ENCODE assay signal across 8 cellular contexts in the genomic region with DNA sequence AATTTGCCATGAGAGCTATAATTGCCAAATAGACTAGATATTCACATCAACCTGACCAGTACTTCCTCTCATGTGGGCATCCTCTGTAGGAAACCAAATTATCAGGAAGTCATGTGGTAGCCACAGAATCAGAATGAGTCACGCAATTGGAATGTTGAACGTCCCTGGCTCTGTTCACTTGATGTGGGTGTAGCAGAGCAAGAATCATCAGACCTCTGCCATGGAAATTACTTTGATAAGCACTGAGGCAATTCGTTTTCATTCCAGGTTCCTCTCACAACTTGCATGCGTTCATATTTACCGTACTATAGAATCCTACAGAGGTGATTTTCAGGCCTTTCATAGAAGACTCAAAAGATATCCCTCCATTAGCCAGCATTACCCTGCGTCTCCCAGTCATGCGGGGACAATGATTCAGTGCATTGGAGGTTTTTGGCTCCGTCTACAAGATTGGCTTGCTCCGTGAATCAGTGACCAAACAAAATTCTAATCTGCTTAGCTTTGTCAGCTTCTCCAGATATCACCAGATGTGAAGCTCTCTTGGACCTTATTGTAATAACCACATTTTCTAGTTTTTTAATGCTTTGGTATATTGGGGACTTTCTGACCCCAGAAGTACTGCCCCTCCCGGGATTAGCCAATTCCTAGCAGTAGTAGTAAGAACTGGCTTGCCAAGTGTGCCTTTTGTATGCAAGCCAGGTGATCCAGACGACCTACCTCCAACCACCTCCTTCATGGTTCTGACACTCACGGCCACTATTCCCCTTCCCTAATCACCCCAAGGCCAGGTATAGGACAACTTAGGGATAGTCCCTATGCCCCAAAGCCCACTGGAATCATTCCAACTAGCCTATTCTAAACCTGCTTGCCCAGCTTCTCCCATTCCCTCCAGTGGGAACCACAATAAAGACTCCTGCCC.
A peak's percentile ranks its signal among the peaks of the same experiment; 100 is the strongest.
DNase-seq lines count a peak whose midpoint lies in the region; ATAC-seq, FAIRE-seq and TF ChIP-seq lines count a peak whose summit lies in the region.

No MANE protein-coding gene starts in this region.

- no peaks in the 10 kb centered on the region for H3K36me3 Mint-ChIP-seq in T-helper 2 cell treated with Interferon-gamma antibody and Interleukin-4, amounts not matched to agents 5 μg/mL and 100 μg/mL, for 36 hours (ENCODE audit: low read depth)

- H3K9me3 ChIP-seq in NT2/D1 (ENCODE audit: insufficient read depth, low read length): no peaks in the 10 kb centered on the region
- no peaks in the 10 kb centered on the region for H3K9me3 ChIP-seq in endothelial cell of umbilical vein (replicated peaks; ENCODE audit: control insufficient read depth, insufficient read depth, low read length)

- no peaks in the 10 kb centered on the region for H4K20me1 ChIP-seq in endothelial cell of umbilical vein (replicated peaks; ENCODE audit: control insufficient read depth, extremely low read depth, insufficient read depth, low read length)

- H3K79me2 ChIP-seq in endothelial cell of umbilical vein (ENCODE audit: control insufficient read depth, insufficient read depth, low read length): no peaks in the 10 kb centered on the region

- H3K9ac ChIP-seq in NT2/D1 (ENCODE audit: insufficient read length, low read depth): no peak overlapping the region
- peak overlapping the region; percentile 64 for H3K9ac ChIP-seq in endothelial cell of umbilical vein (replicated peaks; ENCODE audit: extremely low read depth, insufficient read depth, low read length)

- dilution Hi-C loops in endothelial cell of umbilical vein (cut with MboI; ENCODE audit: extremely low pct_ligation_motif_present, low sequenced_read_pairs): no loop called here

- H3K4me1 Mint-ChIP-seq in T-helper 2 cell treated with Interferon-gamma antibody and Interleukin-4, amounts not matched to agents 5 μg/mL and 100 μg/mL, for 36 hours (ENCODE audit: low read depth): peaks cover 8% of the 10 kb centered on the region

- H3K36me3 ChIP-seq in H7 (replicated peaks; ENCODE audit: control insufficient read depth, insufficient read depth, low read length): no peaks in the 10 kb centered on the region
- no peaks in the 10 kb centered on the region for H3K36me3 ChIP-seq in NT2/D1 (ENCODE audit: insufficient read depth, insufficient read length, low read length)
- H3K36me3 ChIP-seq in endothelial cell of umbilical vein (ENCODE audit: control insufficient read depth in 2 of 2, extremely low read depth in 1 of 2, insufficient read depth in 2 of 2, low read length in 2 of 2): no peaks in the 10 kb centered on the region

- H3K27ac Mint-ChIP-seq in T-helper 2 cell treated with Interferon-gamma antibody and Interleukin-4, amounts not matched to agents 5 μg/mL and 100 μg/mL, for 36 hours: no peak overlapping the region

- H3K4me1 ChIP-seq in NT2/D1 (ENCODE audit: insufficient read depth, insufficient read length) (no peaks in the 10 kb centered on the region), endothelial cell of umbilical vein (ENCODE audit: control insufficient read depth, extremely low read depth, insufficient read depth, low read length) (peaks cover 18% of the 10 kb centered on the region)

- H3K4me2 ChIP-seq in endothelial cell of umbilical vein (ENCODE audit: insufficient read depth, low read length): peak overlapping the region; percentile 90

- CTCF ChIA-PET in endothelial cell of umbilical vein (lab: Charles Lee): interaction anchor here (0.8 to 3.5 kb wide), 8 partner anchors 11 to 244 kb away, joined by 3 to 22 read pairs (median 4); partner anchors contain the start of gene SRGAP1

- H3K4me3 ChIP-seq in H7 (ENCODE audit: insufficient read depth, low read depth, low read length) (no peak overlapping the region), NT2/D1 (ENCODE audit: insufficient read length, low read depth) (no peak overlapping the region), endothelial cell of umbilical vein (replicated peaks in 1 of 3; ENCODE audit: insufficient read depth in 1 of 3, low read depth in 1 of 3, low read length in 3 of 3) (peak overlapping the region in 2 of 3 experiments; percentile 7 to 52)

- FAIRE-seq in endothelial cell of umbilical vein (lab: Jason Lieb, UNC): peak; percentile 99

- peak overlapping the region; percentile 71 for H3K27ac ChIP-seq in endothelial cell of umbilical vein (ENCODE audit: insufficient read depth, low read depth, low read length)

- TSS peak; percentile 87 for BruUV-seq in endothelial cell of umbilical vein (replicated peaks; lab: Mats Ljungman, UMichigan)

- no peak for TF ChIP-seq CTCF in endothelial cell of umbilical vein (IDR thresholded peaks at IDR 0.05; ENCODE audit: extremely low read depth in 1 of 2, insufficient read depth in 1 of 2, low read depth in 1 of 2, low read length in 2 of 2)

- H2AFZ ChIP-seq in endothelial cell of umbilical vein (ENCODE audit: low read depth, low read length): peak overlapping the region; percentile 75

- intact Hi-C loops in endothelial cell of umbilical vein (cut with micrococcal nuclease): loop anchor here (1.0 kb wide), 4 partner anchors 93 to 244 kb away; partner anchors contain the start of genes KICS2 and SRGAP1

- DNase-seq in H7 (peak; percentile 26), NT2/D1 (ENCODE audit: low read depth, low spot score) (peak; percentile 65), endothelial cell of umbilical vein (ENCODE audit: low read depth, low spot score) (peak; percentile 92), midbrain (lab: John Stamatoyannopoulos, UW) (peak; percentile 31), OCI-M2 (lab: John Stamatoyannopoulos, UW; ENCODE audit: unreplicated experiment) (no peak)
- no peak for DNase-seq in T-helper 2 cell treated with Interferon-gamma antibody and Interleukin-4, amounts not matched to agents 5 μg/mL and 100 μg/mL, for 36 hours (ENCODE audit: low spot score)

- no peaks in the 10 kb centered on the region for H3K9me1 ChIP-seq in endothelial cell of umbilical vein (replicated peaks; ENCODE audit: control insufficient read depth, extremely low read depth, insufficient read depth, low read length)

- POLR2A ChIA-PET in endothelial cell of umbilical vein (lab: Charles Lee): interaction anchor here (0.7 kb wide), 1 partner anchor 245 kb away, joined by 3 read pairs; no protein-coding TSS in a partner anchor

- peaks cover 2% of the 10 kb centered on the region for H3K27me3 Mint-ChIP-seq in T-helper 2 cell treated with Interferon-gamma antibody and Interleukin-4, amounts not matched to agents 5 μg/mL and 100 μg/mL, for 36 hours (ENCODE audit: low read depth)

- ATAC-seq in HG03097 (IDR thresholded peaks at IDR 0.05; ENCODE audit: low FRiP score, unreplicated experiment) (no peak), HG02763 (IDR thresholded peaks at IDR 0.05; ENCODE audit: unreplicated experiment) (no peak)

- H3K4me3 Mint-ChIP-seq in T-helper 2 cell treated with Interferon-gamma antibody and Interleukin-4, amounts not matched to agents 5 μg/mL and 100 μg/mL, for 36 hours: no peak overlapping the region

- no peaks in the 10 kb centered on the region for H3K27me3 ChIP-seq in H7 (ENCODE audit: control insufficient read depth, insufficient read depth, low read length)
- H3K27me3 ChIP-seq in NT2/D1 (ENCODE audit: insufficient read depth, insufficient read length): no peaks in the 10 kb centered on the region
- H3K27me3 ChIP-seq in endothelial cell of umbilical vein (ENCODE audit: control insufficient read depth in 2 of 2, insufficient read depth in 2 of 2, low read length in 2 of 2): no peaks in the 10 kb centered on the region

- H3K9me3 Mint-ChIP-seq in T-helper 2 cell treated with Interferon-gamma antibody and Interleukin-4, amounts not matched to agents 5 μg/mL and 100 μg/mL, for 36 hours: no peaks in the 10 kb centered on the region

- peak; percentile 73 for TF ChIP-seq POLR2A in endothelial cell of umbilical vein (IDR thresholded peaks at IDR 0.05; ENCODE audit: low read depth, low read length)

TF ChIP-seq in endothelial cell of umbilical vein, 7 proteins besides CTCF, POLR2A, EP300 and RAD21:
- no peak for TF ChIP-seq GATA2 (IDR thresholded peaks at IDR 0.05; ENCODE audit: insufficient read depth, insufficient read length, low read depth, low read length)
- TF ChIP-seq JUN (IDR thresholded peaks at IDR 0.05; ENCODE audit: borderline replicate concordance, insufficient read depth, insufficient read length, low read depth): peak; percentile 97
- TF ChIP-seq MYC (IDR thresholded peaks at IDR 0.05; ENCODE audit: low read depth, low read length): no peak
- peak; percentile 87 for TF ChIP-seq POLR2AphosphoS5 (IDR thresholded peaks at IDR 0.05; ENCODE audit: insufficient read depth, low read depth, low read length)
- TF ChIP-seq FOS (IDR thresholded peaks at IDR 0.05; ENCODE audit: borderline replicate concordance, insufficient read depth, low read length): peak; percentile 89
- TF ChIP-seq EZH2 (IDR thresholded peaks at IDR 0.05; ENCODE audit: borderline replicate concordance, low read depth, low read length, severe bottlenecking): no peak
- TF ChIP-seq MAX (IDR thresholded peaks at IDR 0.05; ENCODE audit: insufficient read depth, insufficient read length): no peak
TF ChIP-seq in endothelial cell of umbilical vein: peak in this region for 3.

Comparison
In these comparisons a context has a peak if more than half of its experiments do, and no peak if none do; other contexts are left out.
1. DNase-seq: peak in H7 (single experiment), NT2/D1 (single experiment), endothelial cell of umbilical vein (single experiment) and midbrain (single experiment); none in OCI-M2 (single experiment) and T-helper 2 cell treated with Interferon-gamma antibody and Interleukin-4, amounts not matched to agents 5 μg/mL and 100 μg/mL, for 36 hours (single experiment).
2. H3K4me3 ChIP-seq: peak in endothelial cell of umbilical vein (2 of 3); none in H7 (single experiment) and NT2/D1 (single experiment).